1 cellular context compared by ENCODE assay signal in genomic region chr1:58816072-58816746, GRCh38.
TF ChIP-seq lines count a peak whose summit lies in the region.

No MANE protein-coding gene starts in this region.

TF ChIP-seq in H1, 55 proteins besides CTCF, POLR2A, EP300 and RAD21 (continued from another document):
- TF ChIP-seq GABPA (IDR thresholded peaks at IDR 0.05; ENCODE audit: borderline replicate concordance, insufficient read depth, low read length) (peak; percentile 70), USF2 (IDR thresholded peaks at IDR 0.05; ENCODE audit: low read length) (no peak), CEBPB (IDR thresholded peaks at IDR 0.05; ENCODE audit: low read depth, low read length) (0 out of 2 replicates have a peak, but pooled peaks have one; percentile 13), HDAC2 (IDR thresholded peaks at IDR 0.05; ENCODE audit: borderline replicate concordance in 1 of 2, low read depth in 2 of 2, low read length in 2 of 2) (peak in 1 of 2 experiments; percentile 52; a peak in 1 of 4 replicates), TBP (IDR thresholded peaks at IDR 0.05; ENCODE audit: low read depth, low read length) (peak; percentile 95), BACH1 (IDR thresholded peaks at IDR 0.05; ENCODE audit: low read length) (peak; percentile 29; the same call in 1 of the 2 replicates), NANOG (IDR thresholded peaks at IDR 0.05; ENCODE audit: insufficient read depth, low read depth, low read length, poor library complexity, severe bottlenecking) (peak; percentile 60)
